18 cellular contexts compared by ENCODE assay signal in genomic region chr20:15146948-15147347, GRCh38.
A peak's percentile ranks its signal among the peaks of the same experiment; 100 is the strongest.
DNase-seq lines count a peak whose midpoint lies in the region; ATAC-seq and TF ChIP-seq lines count a peak whose summit lies in the region.
"Had no signal": no experiment of that assay in that cellular context is flagged by ENCODE, and none has a peak within 500 bp of the region (broad histone marks: within the 10 kb centered on the region; RNA-seq: fewer than 3 reads in every experiment).

No MANE protein-coding gene starts in this region.

- no peaks in the 10 kb centered on the region for H3K27me3 Mint-ChIP-seq in mesothelial cell of epicardium (ENCODE audit: low read depth)
- H3K27me3 Mint-ChIP-seq: CD4-positive, alpha-beta memory T cell; T-cell had no signal

- TF ChIP-seq CTCF in mesothelial cell of epicardium (IDR thresholded peaks at IDR 0.05; ENCODE audit: unreplicated experiment): no peak

- ATAC-seq in GM21619 (IDR thresholded peaks at IDR 0.05; ENCODE audit: unreplicated experiment): no peak
- no peak for ATAC-seq in GM18861 (IDR thresholded peaks at IDR 0.05; ENCODE audit: unreplicated experiment)
- ATAC-seq: K562, T-cell had no signal

- H3K27ac Mint-ChIP-seq in mesothelial cell of epicardium: peak overlapping the region; percentile 47
- H3K27ac Mint-ChIP-seq: CD4-positive, alpha-beta memory T cell; T-cell had no signal

- DNase-seq in NCI-H146 (lab: John Stamatoyannopoulos, UW): peak; percentile 23
- DNase-seq in NCI-H146 treated with DMSO at 0.1 percent for 48 hours (lab: John Stamatoyannopoulos, UW; ENCODE audit: unreplicated experiment): no peak
- peak; percentile 53 for DNase-seq in NCI-H1105 treated with DMSO at 0.1 percent for 48 hours (lab: John Stamatoyannopoulos, UW)
- peak; percentile 43 for DNase-seq in NCI-H524 treated with DMSO at 0.1 percent for 48 hours (lab: John Stamatoyannopoulos, UW)
- DNase-seq in mesothelial cell of epicardium (ENCODE audit: low spot score in 2 of 2, unreplicated experiment in 2 of 2): no peak
- no peak for DNase-seq in amniotic stem cell (lab: John Stamatoyannopoulos, UW)
- DNase-seq: CD4-positive, alpha-beta memory T cell; DND-41; GF-D8; GOT3; MV-4-11; NCI-H187; NCI-H526; PC-9; T-cell had no signal

- H3K4me1 Mint-ChIP-seq in mesothelial cell of epicardium: peaks cover 21% of the 10 kb centered on the region
- H3K4me1 Mint-ChIP-seq: CD4-positive, alpha-beta memory T cell; T-cell had no signal

- H3K4me3 Mint-ChIP-seq in mesothelial cell of epicardium: no peak overlapping the region
- H3K4me3 Mint-ChIP-seq: CD4-positive, alpha-beta memory T cell; T-cell had no signal

- peaks cover 8% of the 10 kb centered on the region for H3K9me3 Mint-ChIP-seq in mesothelial cell of epicardium

- peaks cover 7% of the 10 kb centered on the region for H3K36me3 Mint-ChIP-seq in mesothelial cell of epicardium
- H3K36me3 Mint-ChIP-seq: CD4-positive, alpha-beta memory T cell; T-cell had no signal

Comparison
In these comparisons a context has a peak if more than half of its experiments do, and no peak if none do; other contexts are left out.
1. DNase-seq: peak in NCI-H146 (single experiment), NCI-H1105 treated with DMSO at 0.1 percent for 48 hours (single experiment) and NCI-H524 treated with DMSO at 0.1 percent for 48 hours (single experiment); none in NCI-H146 treated with DMSO at 0.1 percent for 48 hours (single experiment), mesothelial cell of epicardium (0 of 2) and amniotic stem cell (single experiment).